ENCODE assay signal across 18 cellular contexts in genomic region chr12:54030889-54031860, GRCh38. TPM values are rescaled to one million over a fixed set of nuclear protein-coding genes. Genes with fewer than 3 reads are reported as not detected.
A peak's percentile ranks its signal among the peaks of the same experiment; 100 is the strongest.
DNase-seq lines count a peak whose midpoint lies in the region; ATAC-seq and TF ChIP-seq lines count a peak whose summit lies in the region.
"Had no signal": no experiment of that assay in that cellular context is flagged by ENCODE, and none has a peak within 500 bp of the region (broad histone marks: within the 10 kb centered on the region; RNA-seq: fewer than 3 reads in every experiment).

No MANE protein-coding gene starts in this region.

- peaks cover 96% of the 10 kb centered on the region for H3K27me3 Mint-ChIP-seq in GM23338 (ENCODE audit: insufficient read depth, low read depth, poor library complexity)
- peaks cover 84% of the 10 kb centered on the region for H3K27me3 Mint-ChIP-seq in activated CD4-positive, alpha-beta T cell treated with anti-CD3 and anti-CD28 coated beads, Interleukin-2, amount 10 ng/mL, durations not matched to agents 24 days and 14 days

- H3K36me3 Mint-ChIP-seq in GM23338 (ENCODE audit: low read depth) = no peaks in the 10 kb centered on the region; the same call in 2 of the 3 replicates
- H3K36me3 Mint-ChIP-seq in activated CD4-positive, alpha-beta T cell treated with anti-CD3 and anti-CD28 coated beads, Interleukin-2, amount 10 ng/mL, durations not matched to agents 24 days and 14 days (ENCODE audit: low read depth) = no peaks in the 10 kb centered on the region

- H3K27ac ChIP-seq in GM23338 (ENCODE audit: low read depth) (no peak overlapping the region), rectal smooth muscle tissue (ENCODE audit: low read depth, low read length) (no peak overlapping the region)

- no peaks in the 10 kb centered on the region for H3K9me2 ChIP-seq in GM23338 (ENCODE audit: insufficient read depth)

- no peak overlapping the region for H3K27ac Mint-ChIP-seq in GM23338
- no peak overlapping the region for H3K27ac Mint-ChIP-seq in activated CD4-positive, alpha-beta T cell treated with anti-CD3 and anti-CD28 coated beads, Interleukin-2, amount 10 ng/mL, durations not matched to agents 24 days and 14 days
- H3K27ac Mint-ChIP-seq: activated CD4-positive, alpha-beta T cell treated with anti-CD3 and anti-CD28 coated beads for 36 hours; activated T-helper 2 cell treated with anti-CD3 and anti-CD28 coated beads, Interferon-gamma antibody, Interleukin-2, Interleukin-4, amounts not matched to agents 10 μg/mL and 5 μg/mL and 100 μg/mL, durations not matched to agents 14 hours and 24 hours and 36 hours had no signal

- peak; percentile 79 for DNase-seq in GM23338 (ENCODE audit: low spot score)
- peak; percentile 66 for DNase-seq in astrocyte of the spinal cord (ENCODE audit: low read depth, low spot score)
- DNase-seq in activated CD4-positive, alpha-beta T cell treated with anti-CD3 and anti-CD28 coated beads, Interleukin-2, amount 10 ng/mL, durations not matched to agents 24 days and 14 days = no peak
- no peak for DNase-seq in kidney glomerular epithelial cell (lab: John Stamatoyannopoulos, UW)
- DNase-seq: activated CD4-positive, alpha-beta T cell treated with anti-CD3 and anti-CD28 coated beads for 36 hours; cortex of kidney; GDM1; NCI-H82; stimulated activated CD4-positive, alpha-beta T cell treated with anti-CD3 and anti-CD28 coated beads, Interleukin-12 subunit alpha, Interleukin-12 subunit beta, amount 100 ng/mL, for 4 hours; stimulated activated CD8-positive, alpha-beta memory T cell treated with anti-CD3 and anti-CD28 coated beads, Interleukin-4, amount 100 ng/mL, for 48 hours had no signal

- H3K4me1 ChIP-seq in GM23338 (ENCODE audit: insufficient read depth) (peaks cover 37% of the 10 kb centered on the region), rectal smooth muscle tissue (ENCODE audit: control insufficient read depth, insufficient read depth, low read length) (no peaks in the 10 kb centered on the region)

- no peak overlapping the region for H3K4me3 Mint-ChIP-seq in GM23338
- no peak overlapping the region for H3K4me3 Mint-ChIP-seq in activated CD4-positive, alpha-beta T cell treated with anti-CD3 and anti-CD28 coated beads, Interleukin-2, amount 10 ng/mL, durations not matched to agents 24 days and 14 days
- H3K4me3 Mint-ChIP-seq: activated CD4-positive, alpha-beta T cell treated with anti-CD3 and anti-CD28 coated beads for 36 hours had no signal

- H3K9me3 Mint-ChIP-seq in GM23338 = peaks cover 6% of the 10 kb centered on the region
- H3K9me3 Mint-ChIP-seq in activated CD4-positive, alpha-beta T cell treated with anti-CD3 and anti-CD28 coated beads, Interleukin-2, amount 10 ng/mL, durations not matched to agents 24 days and 14 days = no peaks in the 10 kb centered on the region
- H3K9me3 Mint-ChIP-seq: activated T-helper 2 cell treated with anti-CD3 and anti-CD28 coated beads, Interferon-gamma antibody, Interleukin-2, Interleukin-4, amounts not matched to agents 10 μg/mL and 5 μg/mL and 100 μg/mL, durations not matched to agents 14 hours and 24 hours and 36 hours had no signal

- H3K79me2 ChIP-seq in GM23338 (replicated peaks; ENCODE audit: insufficient read depth) = no peaks in the 10 kb centered on the region

- no peak overlapping the region for H3K9ac ChIP-seq in rectal smooth muscle tissue (ENCODE audit: low read length)

- peak; percentile 7; the same call in 2 of the 3 replicates for ATAC-seq in GM23338
- ATAC-seq in HG03442 (IDR thresholded peaks at IDR 0.05; ENCODE audit: unreplicated experiment) = no peak
- no peak for ATAC-seq in GM18868 (IDR thresholded peaks at IDR 0.05; ENCODE audit: unreplicated experiment)
- ATAC-seq: activated CD4-positive, alpha-beta T cell treated with anti-CD3 and anti-CD28 coated beads for 36 hours; SK-N-SH treated with all-trans-retinoic acid at 6 μM for 48 hours had no signal

- in situ Hi-C loops in astrocyte of the spinal cord (cut with HindIII; ENCODE audit: low sequenced_read_pairs) = no loop called here

- H4K20me1 ChIP-seq in GM23338 (replicated peaks; ENCODE audit: insufficient read depth) = peaks cover 39% of the 10 kb centered on the region

- H2AFZ ChIP-seq in GM23338 = no peak overlapping the region

- H3K4me3 ChIP-seq in GM23338 = 0 out of 2 replicates have a peak overlapping the region, but pooled peaks have one; percentile 23
- peak overlapping the region; percentile 2 for H3K4me3 ChIP-seq in astrocyte of the spinal cord (ENCODE audit: low read depth, low read length)
- H3K4me3 ChIP-seq in iPS-18c (ENCODE audit: insufficient read depth, low read depth, low read length) = peak overlapping the region; percentile 3; the same call in 1 of the 2 replicates
- H3K4me3 ChIP-seq in rectal smooth muscle tissue (ENCODE audit: low read length) = peak overlapping the region; percentile 1

- peaks cover 5% of the 10 kb centered on the region for H3K9me3 ChIP-seq in iPS-18c (ENCODE audit: control insufficient read depth, insufficient read depth, low read length)

- peak overlapping the region; percentile 48 for H3K4me2 ChIP-seq in GM23338

- no peaks in the 10 kb centered on the region for H3K36me3 ChIP-seq in GM23338 (ENCODE audit: insufficient read depth)
- no peaks in the 10 kb centered on the region for H3K36me3 ChIP-seq in rectal smooth muscle tissue (ENCODE audit: control insufficient read depth, insufficient read depth, low read length)

- TF ChIP-seq CTCF in GM23338 (conservative IDR thresholded peaks at IDR 0.05; ENCODE audit: low read depth in 2 of 2) (no peak), astrocyte of the spinal cord (IDR thresholded peaks at IDR 0.05; ENCODE audit: low read depth, low read length) (no peak)

- peaks cover 26% of the 10 kb centered on the region for H3K4me1 Mint-ChIP-seq in GM23338
- H3K4me1 Mint-ChIP-seq in activated CD4-positive, alpha-beta T cell treated with anti-CD3 and anti-CD28 coated beads, Interleukin-2, amount 10 ng/mL, durations not matched to agents 24 days and 14 days = peaks cover 23% of the 10 kb centered on the region

- H3F3A ChIP-seq in GM23338 (replicated peaks; ENCODE audit: low read depth) = peaks cover 35% of the 10 kb centered on the region; the same call in 1 of the 2 replicates

- intact Hi-C loops in activated CD4-positive, alpha-beta T cell treated with anti-CD3 and anti-CD28 coated beads, Interleukin-2, amount 10 ng/mL, durations not matched to agents 24 days and 14 days (cut with micrococcal nuclease) = loop anchor here (5.0 kb wide), 2 partner anchors 34 to 74 kb away; no protein-coding TSS in a partner anchor

- H3K27me3 ChIP-seq in GM23338 (ENCODE audit: insufficient read depth) = peaks cover 100% of the 10 kb centered on the region
- peaks cover 59% of the 10 kb centered on the region for H3K27me3 ChIP-seq in rectal smooth muscle tissue (ENCODE audit: control insufficient read depth, insufficient read depth, low read length)

RNA-seq across cellular contexts. Expression of gene HOXC5, which starts 1.7 kb away (rescaled TPM):
- not detected in 2 replicates for total RNA-seq in GM23338 (2014; rRNA removed; shearing (Covaris generic))
- not detected in 2 replicates for polyA plus RNA-seq in GM23338 (2016; fragmentation: Nextera tagmentation; extraction: Ambion mirVana)
- total RNA-seq in activated CD4-positive, alpha-beta T cell treated with anti-CD3 and anti-CD28 coated beads, Interleukin-2, amount 10 ng/mL, durations not matched to agents 24 days and 14 days = not detected in 2 replicates
- total RNA-seq: activated CD4-positive, alpha-beta T cell treated with anti-CD3 and anti-CD28 coated beads for 36 hours; activated T-helper 2 cell treated with anti-CD3 and anti-CD28 coated beads, Interferon-gamma antibody, Interleukin-2, Interleukin-4, amounts not matched to agents 10 μg/mL and 5 μg/mL and 100 μg/mL, durations not matched to agents 14 hours and 24 hours and 36 hours; mucosa of gallbladder had no signal
- polyA plus RNA-seq: CD14-positive monocyte had no signal

RNA-seq across cellular contexts. Expression of gene HOXC6, which starts 2.9 kb away (rescaled TPM):
- not detected in 2 replicates for total RNA-seq in GM23338 (2014; rRNA removed; shearing (Covaris generic))
- polyA plus RNA-seq in GM23338 (2016; fragmentation: Nextera tagmentation; extraction: Ambion mirVana) = not detected in 2 replicates
- not detected in 2 replicates for total RNA-seq in activated CD4-positive, alpha-beta T cell treated with anti-CD3 and anti-CD28 coated beads, Interleukin-2, amount 10 ng/mL, durations not matched to agents 24 days and 14 days
- total RNA-seq: activated CD4-positive, alpha-beta T cell treated with anti-CD3 and anti-CD28 coated beads for 36 hours; activated T-helper 2 cell treated with anti-CD3 and anti-CD28 coated beads, Interferon-gamma antibody, Interleukin-2, Interleukin-4, amounts not matched to agents 10 μg/mL and 5 μg/mL and 100 μg/mL, durations not matched to agents 14 hours and 24 hours and 36 hours had no signal
- polyA plus RNA-seq: CD14-positive monocyte had no signal

RNA-seq across cellular contexts. Expression of gene HOXC8, which starts 22.4 kb away (rescaled TPM):
- not detected in 2 replicates for total RNA-seq in GM23338 (2014; rRNA removed; shearing (Covaris generic))
- polyA plus RNA-seq in GM23338 (2016; fragmentation: Nextera tagmentation; extraction: Ambion mirVana) = not detected in 2 replicates
- not detected in 2 replicates for total RNA-seq in activated CD4-positive, alpha-beta T cell treated with anti-CD3 and anti-CD28 coated beads, Interleukin-2, amount 10 ng/mL, durations not matched to agents 24 days and 14 days
- total RNA-seq: activated CD4-positive, alpha-beta T cell treated with anti-CD3 and anti-CD28 coated beads for 36 hours; activated T-helper 2 cell treated with anti-CD3 and anti-CD28 coated beads, Interferon-gamma antibody, Interleukin-2, Interleukin-4, amounts not matched to agents 10 μg/mL and 5 μg/mL and 100 μg/mL, durations not matched to agents 14 hours and 24 hours and 36 hours; mucosa of gallbladder had no signal
- polyA plus RNA-seq: CD14-positive monocyte had no signal

RNA-seq across cellular contexts. Expression of gene HOXC4, which starts 22.5 kb away (rescaled TPM):
- not detected in 2 replicates for total RNA-seq in GM23338 (2014; rRNA removed; shearing (Covaris generic))
- polyA plus RNA-seq in GM23338 (2016; fragmentation: Nextera tagmentation; extraction: Ambion mirVana) = not detected in 2 replicates
- not detected in 2 replicates for total RNA-seq in activated CD4-positive, alpha-beta T cell treated with anti-CD3 and anti-CD28 coated beads, Interleukin-2, amount 10 ng/mL, durations not matched to agents 24 days and 14 days
- total RNA-seq: activated CD4-positive, alpha-beta T cell treated with anti-CD3 and anti-CD28 coated beads for 36 hours had no signal
- polyA plus RNA-seq: CD14-positive monocyte had no signal

RNA-seq across cellular contexts. Expression of gene HOXC9, which starts 31.2 kb away (rescaled TPM):
- not detected in 2 replicates for total RNA-seq in GM23338 (2014; rRNA removed; shearing (Covaris generic))
- not detected in 2 replicates for polyA plus RNA-seq in GM23338 (2016; fragmentation: Nextera tagmentation; extraction: Ambion mirVana)
- total RNA-seq in activated CD4-positive, alpha-beta T cell treated with anti-CD3 and anti-CD28 coated beads, Interleukin-2, amount 10 ng/mL, durations not matched to agents 24 days and 14 days = not detected in 2 replicates
- total RNA-seq: activated CD4-positive, alpha-beta T cell treated with anti-CD3 and anti-CD28 coated beads for 36 hours; activated T-helper 2 cell treated with anti-CD3 and anti-CD28 coated beads, Interferon-gamma antibody, Interleukin-2, Interleukin-4, amounts not matched to agents 10 μg/mL and 5 μg/mL and 100 μg/mL, durations not matched to agents 14 hours and 24 hours and 36 hours; mucosa of gallbladder had no signal
- polyA plus RNA-seq: CD14-positive monocyte had no signal

Comparison
In these comparisons a context has a peak if more than half of its experiments do, and no peak if none do; other contexts are left out.
1. DNase-seq: peak in GM23338 (single experiment) and astrocyte of the spinal cord (single experiment); none in activated CD4-positive, alpha-beta T cell treated with anti-CD3 and anti-CD28 coated beads, Interleukin-2, amount 10 ng/mL, durations not matched to agents 24 days and 14 days (single experiment) and kidney glomerular epithelial cell (single experiment).
2. Peak in every context shown above with its lines, with median percentiles within 50 percentile points of each other: H3K4me3 ChIP-seq.